17 cellular contexts compared by ENCODE assay signal in the genomic region with DNA sequence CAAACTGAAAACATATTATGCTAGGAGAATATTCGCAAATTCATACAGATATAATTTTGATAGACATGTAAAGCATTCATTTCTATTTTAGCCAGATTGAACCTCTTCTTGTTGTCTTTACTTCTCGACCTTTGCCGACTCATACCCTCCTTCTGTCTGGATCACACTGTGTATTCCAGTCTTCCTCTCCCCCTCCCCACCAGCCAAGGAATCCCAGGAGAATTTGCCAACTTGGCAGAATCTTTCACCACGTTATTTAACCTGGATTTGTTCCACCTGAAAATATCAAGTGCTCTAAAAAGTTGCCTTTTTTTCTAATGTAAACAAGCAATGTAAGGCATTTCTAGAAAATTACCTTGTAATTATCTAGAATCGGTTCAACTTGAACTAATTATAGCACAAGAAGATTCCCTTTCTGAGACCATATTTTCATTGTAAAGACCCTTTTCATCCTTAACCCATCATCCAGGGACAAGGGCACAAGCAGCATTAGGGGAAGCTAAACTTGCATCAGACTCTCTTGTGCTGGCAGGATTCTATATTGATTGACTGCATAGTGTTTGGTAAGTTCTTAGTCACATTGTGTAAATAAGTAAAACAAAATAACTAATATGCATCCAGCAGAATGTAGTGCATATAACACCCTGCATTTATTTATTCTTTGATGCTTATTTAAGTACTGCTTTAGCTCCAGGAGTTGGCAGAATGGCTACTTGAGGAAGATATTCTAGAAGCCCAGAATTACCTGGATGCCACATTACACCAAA.
A peak's percentile ranks its signal among the peaks of the same experiment; 100 is the strongest.
DNase-seq lines count a peak whose midpoint lies in the region; ATAC-seq, FAIRE-seq and TF ChIP-seq lines count a peak whose summit lies in the region.
"Had no signal": no experiment of that assay in that cellular context is flagged by ENCODE, and none has a peak within 500 bp of the region (broad histone marks: within the 10 kb centered on the region; RNA-seq: fewer than 3 reads in every experiment).

No MANE protein-coding gene starts in this region.

- no peaks in the 10 kb centered on the region for H3K79me2 ChIP-seq in GM23338 (replicated peaks; ENCODE audit: insufficient read depth)

- WGBS in A549 (ENCODE audit: missing lambda C conversion rate) = 16% methylated on average over 5 of the region's 5 CpGs

- H3K27ac Mint-ChIP-seq in GM23338 (0 out of 2 replicates have a peak overlapping the region, but pooled peaks have one; percentile 8), WTC11 (peak overlapping the region; percentile 30; the same call in 1 of the 2 replicates)
- H3K27ac Mint-ChIP-seq: CD4-positive, alpha-beta memory T cell had no signal

- H2AFZ ChIP-seq in GM23338 = no peak overlapping the region

- POLR2A ChIA-PET in A549 (lab: Yijun Ruan, JAX) = no interaction called here
- POLR2A ChIA-PET in WTC11 (lab: Charles Lee) = no interaction called here

- H3K36me3 Mint-ChIP-seq in GM23338 (ENCODE audit: low read depth) (no peaks in the 10 kb centered on the region), WTC11 (no peaks in the 10 kb centered on the region)
- H3K36me3 Mint-ChIP-seq: CD4-positive, alpha-beta memory T cell had no signal

- peaks cover 6% of the 10 kb centered on the region for H3K9me2 ChIP-seq in GM23338 (ENCODE audit: insufficient read depth)

- no peak for DNase-seq in A549 (ENCODE audit: low read depth in 1 of 2, low spot score in 1 of 2)
- peak; percentile 18 for DNase-seq in GM23338 (ENCODE audit: low spot score)
- DNase-seq in WTC11 (ENCODE audit: low spot score) = no peak
- peak; percentile 10 for DNase-seq in iPS-NIHi7 (ENCODE audit: extremely low spot score)
- DNase-seq: BE2C; CD4-positive, alpha-beta memory T cell; DMS153; GF-D8 had no signal

- no peak overlapping the region for H3K4me3 Mint-ChIP-seq in GM23338
- no peak overlapping the region for H3K4me3 Mint-ChIP-seq in WTC11
- H3K4me3 Mint-ChIP-seq: CD4-positive, alpha-beta memory T cell had no signal

- no peaks in the 10 kb centered on the region for H3K4me1 ChIP-seq in A549
- no peaks in the 10 kb centered on the region for H3K4me1 ChIP-seq in GM23338 (ENCODE audit: insufficient read depth)
- H3K4me1 ChIP-seq: BE2C had no signal

- no peaks in the 10 kb centered on the region for H3K9me3 Mint-ChIP-seq in GM23338
- H3K9me3 Mint-ChIP-seq in WTC11 = peaks cover 6% of the 10 kb centered on the region

- CTCF ChIA-PET in A549 (lab: Yijun Ruan, JAX) = no interaction called here
- CTCF ChIA-PET in WTC11 (lab: Charles Lee) = no interaction called here

- no peaks in the 10 kb centered on the region for H3K27me3 ChIP-seq in GM23338 (ENCODE audit: insufficient read depth)
- H3K27me3 ChIP-seq: BE2C had no signal

- H3K27ac ChIP-seq in A549 (no peak overlapping the region), GM23338 (ENCODE audit: low read depth) (no peak overlapping the region)
- H3K27ac ChIP-seq: C4-2B had no signal

- H3F3A ChIP-seq in GM23338 (replicated peaks; ENCODE audit: low read depth) = no peaks in the 10 kb centered on the region

- ATAC-seq in A549 (no peak), GM23338 (no peak), WTC11 (peak; percentile 53), HG03097 (IDR thresholded peaks at IDR 0.05; ENCODE audit: low FRiP score, unreplicated experiment) (no peak), HG02798 (IDR thresholded peaks at IDR 0.05; ENCODE audit: poor library complexity, unreplicated experiment) (no peak), GM21528 (IDR thresholded peaks at IDR 0.05; ENCODE audit: low FRiP score, unreplicated experiment) (no peak)
- ATAC-seq: HCT116 had no signal

- H3K4me2 ChIP-seq in A549 = no peak overlapping the region
- no peak overlapping the region for H3K4me2 ChIP-seq in GM23338

- no peaks in the 10 kb centered on the region for H4K20me1 ChIP-seq in GM23338 (replicated peaks; ENCODE audit: insufficient read depth)

- no peak for TF ChIP-seq EP300 in A549 (IDR thresholded peaks at IDR 0.05)

- H3K4me1 Mint-ChIP-seq in GM23338 = 0 out of 3 replicates have a peak, but pooled peaks cover 2% of the 10 kb centered on the region
- peaks cover 3% of the 10 kb centered on the region for H3K4me1 Mint-ChIP-seq in WTC11
- H3K4me1 Mint-ChIP-seq: CD4-positive, alpha-beta memory T cell had no signal

- TF ChIP-seq POLR2A in A549 (IDR thresholded peaks at IDR 0.05; ENCODE audit: low read length) = no peak

- no peaks in the 10 kb centered on the region for H3K9me3 ChIP-seq in A549
- H3K9me3 ChIP-seq: BE2C had no signal

- H3K4me3 ChIP-seq in A549 = no peak overlapping the region
- no peak overlapping the region for H3K4me3 ChIP-seq in GM23338

- H3K27me3 Mint-ChIP-seq in GM23338 (ENCODE audit: insufficient read depth, low read depth, poor library complexity) = no peaks in the 10 kb centered on the region
- no peaks in the 10 kb centered on the region for H3K27me3 Mint-ChIP-seq in WTC11 (ENCODE audit: low read depth)
- H3K27me3 Mint-ChIP-seq: CD4-positive, alpha-beta memory T cell had no signal

- TF ChIP-seq RAD21 in A549 (conservative IDR thresholded peaks at IDR 0.05 in 1 of 2, IDR thresholded peaks at IDR 0.05 in 1 of 2) = no peak

- H3K36me3 ChIP-seq in GM23338 (ENCODE audit: insufficient read depth) = no peaks in the 10 kb centered on the region
- H3K36me3 ChIP-seq: BE2C had no signal

- no peak for FAIRE-seq in A549 (lab: Jason Lieb, UNC)
- FAIRE-seq: A204.1, D721Med, GM19239, H54 had no signal

- TF ChIP-seq CTCF in A549 (IDR thresholded peaks at IDR 0.05) (no peak), GM23338 (conservative IDR thresholded peaks at IDR 0.05; ENCODE audit: low read depth in 2 of 2) (no peak), WTC11 (IDR thresholded peaks at IDR 0.05) (no peak)

TF ChIP-seq in A549, 52 proteins besides CTCF, POLR2A, EP300 and RAD21:
- TF ChIP-seq MAFK (IDR thresholded peaks at IDR 0.05; ENCODE audit: partially characterized antibody) = peak; percentile 52
- no peak for TF ChIP-seq CBX8 (IDR thresholded peaks at IDR 0.05)
- TF ChIP-seq HES2 (IDR thresholded peaks at IDR 0.05) = no peak
- TF ChIP-seq, protein P1, sequence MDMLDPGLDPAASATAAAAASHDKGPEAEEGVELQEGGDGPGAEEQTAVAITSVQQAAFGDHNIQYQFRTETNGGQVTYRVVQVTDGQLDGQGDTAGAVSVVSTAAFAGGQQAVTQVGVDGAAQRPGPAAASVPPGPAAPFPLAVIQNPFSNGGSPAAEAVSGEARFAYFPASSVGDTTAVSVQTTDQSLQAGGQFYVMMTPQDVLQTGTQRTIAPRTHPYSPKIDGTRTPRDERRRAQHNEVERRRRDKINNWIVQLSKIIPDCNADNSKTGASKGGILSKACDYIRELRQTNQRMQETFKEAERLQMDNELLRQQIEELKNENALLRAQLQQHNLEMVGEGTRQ (IDR thresholded peaks at IDR 0.05) = no peak
- TF ChIP-seq CHD2 (IDR thresholded peaks at IDR 0.05; ENCODE audit: low read length, partially characterized antibody) = no peak
- TF ChIP-seq BHLHE40 (IDR thresholded peaks at IDR 0.05; ENCODE audit: low read depth, low read length) = no peak
TF ChIP-seq in A549: peak in this region for 1.

TF ChIP-seq in WTC11, 78 proteins besides CTCF, POLR2A, EP300 and RAD21:
- TF ChIP-seq, protein P2, sequence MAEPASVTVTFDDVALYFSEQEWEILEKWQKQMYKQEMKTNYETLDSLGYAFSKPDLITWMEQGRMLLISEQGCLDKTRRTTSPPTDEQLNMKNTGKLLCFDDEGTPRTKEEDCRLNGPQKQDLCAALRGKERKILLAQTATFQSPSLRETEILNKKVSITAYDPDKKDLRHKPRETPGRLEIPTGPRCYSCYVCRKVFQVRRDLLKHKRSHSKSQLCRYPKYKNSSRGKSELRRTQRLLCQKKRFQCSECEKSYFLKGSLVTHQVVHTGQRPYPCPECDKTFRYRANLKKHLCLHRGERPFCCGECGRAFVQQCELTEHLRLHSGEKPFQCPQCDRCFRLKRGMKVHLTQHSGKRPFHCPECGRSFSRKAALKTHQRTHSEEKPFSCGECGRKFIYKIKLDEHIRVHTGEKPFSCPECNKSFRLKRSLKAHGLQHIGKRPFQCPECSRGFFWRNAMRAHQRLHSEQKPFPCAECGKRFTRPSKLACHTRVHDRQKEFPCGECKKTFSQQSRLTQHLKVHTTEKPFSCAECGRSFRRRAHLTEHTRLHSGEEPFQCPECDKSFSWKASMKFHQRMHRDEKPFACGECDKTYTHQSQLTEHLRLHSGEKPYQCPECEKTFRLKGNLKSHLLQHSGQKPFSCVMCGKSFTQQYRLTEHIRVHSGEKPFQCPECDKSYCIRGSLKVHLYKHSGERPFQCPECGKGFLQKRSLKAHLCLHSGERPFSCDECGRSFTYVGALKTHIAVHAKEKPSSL (CRISPR knock-in tag; conservative IDR thresholded peaks at IDR 0.05) = no peak
- TF ChIP-seq NR1H2 (CRISPR knock-in tag; IDR thresholded peaks at IDR 0.05) = no peak
- no peak for TF ChIP-seq EMX1 (CRISPR knock-in tag; IDR thresholded peaks at IDR 0.05)
TF ChIP-seq in WTC11: peak in this region for 0.

Comparison
In these comparisons a context has a peak if more than half of its experiments do, and no peak if none do; other contexts are left out.
1. DNase-seq: peak in GM23338 (single experiment) and iPS-NIHi7 (single experiment); none in A549 (0 of 2) and WTC11 (single experiment).